Comparison of ENCODE assay signal across 9 cellular contexts in the genomic region with DNA sequence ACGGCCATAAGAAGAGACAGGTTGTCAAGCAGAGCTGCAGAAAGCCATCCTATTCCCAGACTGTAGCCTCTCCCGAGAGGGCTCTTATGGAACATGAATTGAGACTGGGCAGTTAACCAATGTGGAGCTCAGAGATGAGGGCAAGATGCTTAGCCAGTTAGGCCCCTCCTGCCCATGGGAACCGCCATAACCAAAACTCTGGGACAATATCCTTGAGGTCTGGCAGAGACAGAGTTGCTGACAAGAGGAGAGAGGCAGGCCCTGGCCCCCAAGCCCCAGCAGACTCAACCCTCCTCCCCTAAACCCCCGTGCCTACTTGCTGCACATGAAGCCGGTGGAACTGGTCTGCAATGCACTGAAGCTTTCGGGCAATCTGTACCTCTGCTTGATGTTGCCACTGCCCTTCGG. TPM values are rescaled to one million over a fixed set of nuclear protein-coding genes. Genes with fewer than 3 reads are reported as not detected.
DNase-seq lines count a peak whose midpoint lies in the region; ATAC-seq, FAIRE-seq and TF ChIP-seq lines count a peak whose summit lies in the region.
"Had no signal": no experiment of that assay in that cellular context is flagged by ENCODE, and none has a peak within 500 bp of the region (broad histone marks: within the 10 kb centered on the region; RNA-seq: fewer than 3 reads in every experiment).

No MANE protein-coding gene starts in this region.

- H3K27me3 ChIP-seq in keratinocyte (ENCODE audit: control insufficient read depth, extremely low read depth, insufficient read depth, low read length): peaks cover 8% of the 10 kb centered on the region
- no peaks in the 10 kb centered on the region for H3K27me3 ChIP-seq in thoracic aorta (replicated peaks; ENCODE audit: insufficient read depth)

- H3K4me3 ChIP-seq in keratinocyte (ENCODE audit: control insufficient read depth in 2 of 3, extremely low read depth in 1 of 3, insufficient read depth in 2 of 3, low read depth in 1 of 3, low read length in 3 of 3): no peak overlapping the region
- H3K4me3 ChIP-seq in thoracic aorta: peak overlapping the region; percentile 44

- ATAC-seq in thoracic aorta (ENCODE audit: insufficient number of reproducible peaks, low FRiP score, low read depth): no peak
- ATAC-seq: T-cell had no signal

- H3K9me3 ChIP-seq in keratinocyte (ENCODE audit: control insufficient read depth, low read depth, low read length): no peaks in the 10 kb centered on the region
- no peaks in the 10 kb centered on the region for H3K9me3 ChIP-seq in thoracic aorta

- peak overlapping the region; percentile 80 for H3K4me2 ChIP-seq in keratinocyte (ENCODE audit: control insufficient read depth, extremely low read depth, insufficient read depth, low read depth, low read length)

- no peak for FAIRE-seq in keratinocyte (lab: Jason Lieb, UNC)

- H3K27ac ChIP-seq in VCaP (peak overlapping the region; percentile 86), keratinocyte (ENCODE audit: control insufficient read depth, insufficient read depth, low read length) (no peak overlapping the region), thoracic aorta (peak overlapping the region; percentile 88 to 95)

- H3K4me1 ChIP-seq in keratinocyte (ENCODE audit: control insufficient read depth, extremely low read depth, insufficient read depth, low read length) (peaks cover 56% of the 10 kb centered on the region), thoracic aorta (ENCODE audit: control insufficient read depth in 1 of 2, low read depth in 2 of 2) (peaks cover 72 to 91% of the 10 kb centered on the region in 2 donors)

- H3K79me2 ChIP-seq in keratinocyte (ENCODE audit: control insufficient read depth, insufficient read depth, low read length): no peaks in the 10 kb centered on the region

- no peaks in the 10 kb centered on the region for H3K36me3 ChIP-seq in keratinocyte (ENCODE audit: control insufficient read depth in 2 of 2, extremely low read depth in 1 of 2, insufficient read depth in 2 of 2, low read length in 2 of 2)
- H3K36me3 ChIP-seq in thoracic aorta: no peaks in the 10 kb centered on the region

- H3K9ac ChIP-seq in keratinocyte (ENCODE audit: control insufficient read depth, extremely low read depth, insufficient read depth, low read length): no peak overlapping the region

- peaks cover 7% of the 10 kb centered on the region for H4K20me1 ChIP-seq in keratinocyte (ENCODE audit: control insufficient read depth, extremely low read depth, insufficient read depth, low read length)

- dilution Hi-C loops in keratinocyte (cut with MboI; ENCODE audit: extremely low pct_ligation_motif_present, low sequenced_read_pairs): no loop called here

- no peak overlapping the region for H2AFZ ChIP-seq in keratinocyte (ENCODE audit: control insufficient read depth, low read length)

- DNase-seq in DMS 273 (lab: John Stamatoyannopoulos, UW; ENCODE audit: unreplicated experiment): peak; percentile 74
- no peak for DNase-seq in DMS 273 treated with DMSO at 0.1 percent for 48 hours (lab: John Stamatoyannopoulos, UW)
- no peak for DNase-seq in keratinocyte (ENCODE audit: low read depth, low spot score)
- no peak for DNase-seq in thoracic aorta (ENCODE audit: low spot score)
- DNase-seq in DMS114 treated with DMSO at 0.1 percent for 48 hours (lab: John Stamatoyannopoulos, UW; ENCODE audit: unreplicated experiment): no peak
- no peak for DNase-seq in NCI-H146 (lab: John Stamatoyannopoulos, UW)
- no peak for DNase-seq in glomerular visceral epithelial cell (ENCODE audit: extremely low spot score)
- DNase-seq: T-cell had no signal

- TF ChIP-seq CTCF in VCaP (conservative IDR thresholded peaks at IDR 0.05) (no peak), keratinocyte (optimal IDR thresholded peaks at IDR 0.05 in 1 of 3, IDR thresholded peaks at IDR 0.05 in 1 of 3, conservative IDR thresholded peaks at IDR 0.05 in 1 of 3; ENCODE audit: extremely low read depth in 1 of 3, insufficient read depth in 2 of 3, low read length in 3 of 3) (no peak), thoracic aorta (IDR thresholded peaks at IDR 0.05) (no peak)

- H3K9me1 ChIP-seq in keratinocyte (ENCODE audit: control insufficient read depth, extremely low read depth, insufficient read depth, low read length): peaks cover 4% of the 10 kb centered on the region

RNA-seq across cellular contexts. Expression of a gene that starts 4.8 kb away (rescaled TPM):
- 0.05 to 0.30 TPM (median 0.13 TPM) in 3 replicates for polyA plus RNA-seq in keratinocyte
- 0.07 TPM for polyA plus RNA-seq in keratinocyte (2011; ENCODE audit: low read depth)
- 0.04 and 0.12 TPM in 2 replicates for polyA plus RNA-seq in keratinocyte (2011; cell fraction: cytosol; rRNA removed)
- 0.15 and 0.72 TPM in 2 replicates for polyA plus RNA-seq in keratinocyte (2011; cell fraction: nucleus; rRNA removed)
- 0.02 and 0.24 TPM in 2 replicates for polyA plus RNA-seq in keratinocyte (2012; ENCODE audit: low replicate concordance)
- polyA minus RNA-seq in keratinocyte: 0.16 to 0.36 TPM (median 0.16 TPM) in 3 replicates
- polyA minus RNA-seq in keratinocyte (2011; cell fraction: cytosol; rRNA and poly(A)+ RNA removed): not detected
- polyA minus RNA-seq in keratinocyte (2011; cell fraction: nucleus; rRNA and poly(A)+ RNA removed): 0.32 and 1.0 TPM in 2 replicates
- 10 to 100 TPM; 13.1 to 32.5 TPM for total RNA-seq in thoracic aorta

RNA-seq across cellular contexts. Expression of a gene that starts 57.0 kb away (rescaled TPM):
- polyA plus RNA-seq in keratinocyte: 3.3 to 19.7 TPM (median 9.3 TPM) in 3 replicates
- polyA plus RNA-seq in keratinocyte (2011; ENCODE audit: low read depth): 1.1 TPM
- polyA plus RNA-seq in keratinocyte (2011; cell fraction: cytosol; rRNA removed): 2.3 and 4.5 TPM in 2 replicates
- polyA plus RNA-seq in keratinocyte (2011; cell fraction: nucleus; rRNA removed): 9.9 and 10.8 TPM in 2 replicates
- 0.27 and 8.8 TPM in 2 replicates for polyA plus RNA-seq in keratinocyte (2012; ENCODE audit: low replicate concordance)
- polyA minus RNA-seq in keratinocyte: 1.7 to 11.2 TPM (median 9.2 TPM) in 3 replicates
- polyA minus RNA-seq in keratinocyte (2011; cell fraction: cytosol; rRNA and poly(A)+ RNA removed): 8.4 TPM
- polyA minus RNA-seq in keratinocyte (2011; cell fraction: nucleus; rRNA and poly(A)+ RNA removed): 2.7 and 6.0 TPM in 2 replicates
- 1 to 10 TPM in 1 of 2 donors, under 1 TPM in 1; 0.41 to 3.5 TPM for total RNA-seq in thoracic aorta
